Comparison of ENCODE assay signal across 12 cellular contexts in the genomic region with DNA sequence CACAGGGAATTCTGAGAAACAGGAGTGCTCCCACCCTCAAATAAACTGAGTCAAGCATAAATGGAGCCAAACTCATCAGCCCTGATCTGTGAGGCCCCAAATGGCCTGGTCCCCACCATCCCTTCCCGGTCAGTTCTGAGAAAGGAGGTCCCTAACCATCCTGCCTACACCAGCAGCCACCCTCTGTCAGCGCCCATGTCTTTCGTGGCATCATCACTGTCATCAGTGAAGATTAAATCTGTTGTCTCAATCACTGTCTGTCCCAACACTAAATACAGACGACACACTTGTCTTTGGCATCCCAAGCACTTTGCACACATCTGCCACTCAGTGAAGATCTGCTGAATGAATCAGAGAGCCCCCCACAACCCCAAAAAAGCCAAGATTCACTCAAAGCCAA. TPM values are rescaled to one million over a fixed set of nuclear protein-coding genes. Genes with fewer than 3 reads are reported as not detected.
DNase-seq lines count a peak whose midpoint lies in the region; ATAC-seq and TF ChIP-seq lines count a peak whose summit lies in the region.
"Had no signal": no experiment of that assay in that cellular context is flagged by ENCODE, and none has a peak within 500 bp of the region (broad histone marks: within the 10 kb centered on the region; RNA-seq: fewer than 3 reads in every experiment).

No MANE protein-coding gene starts in this region.

- H3K4me3 ChIP-seq in CD4-positive, alpha-beta memory T cell (ENCODE audit: low read length in 2 of 2), result no peak overlapping the region
- no peak overlapping the region for H3K4me3 ChIP-seq in SK-N-MC
- H3K4me3 ChIP-seq: Peyer's patch, skin epidermis had no signal

- peaks cover 0 to 2% (median 0%) of the 10 kb centered on the region in 8 donors for H3K9me3 Mint-ChIP-seq in CD4-positive, alpha-beta memory T cell
- peaks cover 4% of the 10 kb centered on the region for H3K9me3 Mint-ChIP-seq in glutamatergic neuron (ENCODE audit: unreplicated experiment)
- H3K9me3 Mint-ChIP-seq in chondrocyte (ENCODE audit: low read depth), result no peaks in the 10 kb centered on the region
- H3K9me3 Mint-ChIP-seq: activated T-helper 2 cell treated with anti-CD3 and anti-CD28 coated beads, Interferon-gamma antibody, Interleukin-2, Interleukin-4, amounts not matched to agents 10 μg/mL and 5 μg/mL and 100 μg/mL, durations not matched to agents 14 hours and 24 hours and 36 hours had no signal

- H3K4me1 Mint-ChIP-seq in CD4-positive, alpha-beta memory T cell, result peaks cover 55 to 95% (median 74%) of the 10 kb centered on the region in 4 donors
- H3K4me1 Mint-ChIP-seq in glutamatergic neuron (ENCODE audit: low read depth, unreplicated experiment), result peaks cover 33% of the 10 kb centered on the region
- peaks cover 64% of the 10 kb centered on the region for H3K4me1 Mint-ChIP-seq in chondrocyte (ENCODE audit: low read depth)

- ATAC-seq in sciatic nerve (no peak), GM19463 (IDR thresholded peaks at IDR 0.05; ENCODE audit: unreplicated experiment) (no peak), HG03521 (IDR thresholded peaks at IDR 0.05; ENCODE audit: unreplicated experiment) (no peak)

- CTCF ChIA-PET in CD4-positive, alpha-beta memory T cell (lab: Charles Lee; ENCODE audit: partially characterized antibody), result interaction anchor here (0.7 to 1.2 kb wide), 4 partner anchors 9 to 57 kb away, joined by 3 to 7 read pairs (median 4); no protein-coding TSS in a partner anchor

- H3K27ac Mint-ChIP-seq in CD4-positive, alpha-beta memory T cell, result peak overlapping the region; percentile 18 to 88 (median 75)
- H3K27ac Mint-ChIP-seq in glutamatergic neuron (ENCODE audit: unreplicated experiment) (no peak overlapping the region), chondrocyte (ENCODE audit: unreplicated experiment) (no peak overlapping the region)
- H3K27ac Mint-ChIP-seq: activated T-helper 2 cell treated with anti-CD3 and anti-CD28 coated beads, Interferon-gamma antibody, Interleukin-2, Interleukin-4, amounts not matched to agents 10 μg/mL and 5 μg/mL and 100 μg/mL, durations not matched to agents 14 hours and 24 hours and 36 hours had no signal

- POLR2A ChIA-PET in CD4-positive, alpha-beta memory T cell (lab: Charles Lee; ENCODE audit: partially characterized antibody), result interaction anchor here (1.3 to 6.4 kb wide), 2 partner anchors 23 to 38 kb away, joined by 3 to 96 read pairs; a partner anchor contains a TSS

- DNase-seq in CD4-positive, alpha-beta memory T cell, result no peak
- no peak for DNase-seq in SK-N-MC (ENCODE audit: low read depth, low spot score)
- DNase-seq in glutamatergic neuron, result peak; percentile 17
- DNase-seq in sciatic nerve (ENCODE audit: low spot score), result peak; percentile 19
- DNase-seq in chondrocyte (ENCODE audit: low spot score), result no peak
- no peak for DNase-seq in T1000 (lab: John Stamatoyannopoulos, UW)
- DNase-seq: Kasumi-1 had no signal

- no peaks in the 10 kb centered on the region for H3K27me3 Mint-ChIP-seq in CD4-positive, alpha-beta memory T cell
- peaks cover 14% of the 10 kb centered on the region for H3K27me3 Mint-ChIP-seq in glutamatergic neuron (ENCODE audit: unreplicated experiment)
- H3K27me3 Mint-ChIP-seq in chondrocyte (ENCODE audit: low read depth), result no peaks in the 10 kb centered on the region

- H3K36me3 Mint-ChIP-seq in CD4-positive, alpha-beta memory T cell, result peaks cover 22 to 32% of the 10 kb centered on the region in 2 donors
- peaks cover 7% of the 10 kb centered on the region for H3K36me3 Mint-ChIP-seq in glutamatergic neuron (ENCODE audit: unreplicated experiment)
- H3K36me3 Mint-ChIP-seq in chondrocyte (ENCODE audit: low read depth), result peaks cover 13% of the 10 kb centered on the region

- no peaks in the 10 kb centered on the region for H3K9me3 ChIP-seq in CD4-positive, alpha-beta memory T cell (ENCODE audit: control insufficient read depth in 1 of 2, low read length in 2 of 2)
- H3K9me3 ChIP-seq in SK-N-MC (ENCODE audit: low read depth, low read length), result no peaks in the 10 kb centered on the region
- H3K9me3 ChIP-seq: Peyer's patch had no signal

- H3K27ac ChIP-seq in CD4-positive, alpha-beta memory T cell (ENCODE audit: low read depth, low read length), result no peak overlapping the region
- H3K27ac ChIP-seq in SK-N-MC, result peak overlapping the region; percentile 96; the same call in 1 of the 2 replicates

- no peak overlapping the region for H3K9ac ChIP-seq in SK-N-MC (ENCODE audit: insufficient read length)

- H3K36me3 ChIP-seq in CD4-positive, alpha-beta memory T cell (ENCODE audit: insufficient read depth, low read length), result peaks cover 27% of the 10 kb centered on the region
- peaks cover 20% of the 10 kb centered on the region for H3K36me3 ChIP-seq in SK-N-MC (ENCODE audit: insufficient read depth, low read length)

- H3K4me1 ChIP-seq in CD4-positive, alpha-beta memory T cell (ENCODE audit: insufficient read depth, low read length), result peaks cover 84% of the 10 kb centered on the region

- intact Hi-C loops in CD4-positive, alpha-beta memory T cell (cut with micrococcal nuclease), result loop anchor here (2.0 kb wide), 1 partner anchor 13 kb away; no protein-coding TSS in a partner anchor
- intact Hi-C loops in sciatic nerve (cut with DNase I), result no loop called here

- no peaks in the 10 kb centered on the region for H3K27me3 ChIP-seq in CD4-positive, alpha-beta memory T cell (ENCODE audit: insufficient read depth, low read length)
- H3K27me3 ChIP-seq: Peyer's patch had no signal

- TF ChIP-seq CTCF in glutamatergic neuron (IDR thresholded peaks at IDR 0.05; ENCODE audit: partially characterized antibody, unreplicated experiment) (no peak), chondrocyte (IDR thresholded peaks at IDR 0.05) (no peak)

- peak overlapping the region in 6 of 8 donors; percentile 23 to 94 (median 60) for H3K4me3 Mint-ChIP-seq in CD4-positive, alpha-beta memory T cell
- H3K4me3 Mint-ChIP-seq in glutamatergic neuron (ENCODE audit: unreplicated experiment), result no peak overlapping the region
- H3K4me3 Mint-ChIP-seq in chondrocyte (ENCODE audit: unreplicated experiment), result no peak overlapping the region

RNA-seq across cellular contexts. Expression of a gene that starts 22.4 kb away (rescaled TPM):
- total RNA-seq in CD4-positive, alpha-beta memory T cell, result 10 to 100 TPM; 22.8 to 23.7 TPM
- polyA plus RNA-seq in CD4-positive, alpha-beta memory T cell, result 10 to 100 TPM; 18.8 to 21.6 TPM
- total RNA-seq in glutamatergic neuron (ENCODE audit: unreplicated experiment), result 19.7 TPM
- 24.8 TPM for total RNA-seq in sciatic nerve
- 17.4 to 25.3 TPM (median 24.4 TPM) in 3 replicates for total RNA-seq in chondrocyte

RNA-seq across cellular contexts. Expression of a gene that starts 38.3 kb away (rescaled TPM):
- total RNA-seq in CD4-positive, alpha-beta memory T cell, result 10 to 100 TPM; 87.7 to 88.3 TPM
- polyA plus RNA-seq in CD4-positive, alpha-beta memory T cell, result 10 to 100 TPM in 1 of 2 donors, 1 to 10 TPM in 1; 4.5 to 11.2 TPM
- total RNA-seq in glutamatergic neuron (ENCODE audit: unreplicated experiment), result 19.3 TPM
- total RNA-seq in sciatic nerve, result 14.3 TPM
- total RNA-seq in chondrocyte, result 13.8 to 14.1 TPM (median 13.8 TPM) in 3 replicates

Comparison
In these comparisons a context has a peak if more than half of its experiments do, and no peak if none do; other contexts are left out.
1. DNase-seq: peak in glutamatergic neuron (single experiment) and sciatic nerve (single experiment); none in CD4-positive, alpha-beta memory T cell (0 of 5), SK-N-MC (single experiment), chondrocyte (single experiment) and T1000 (single experiment).
2. H3K27ac Mint-ChIP-seq: peak in CD4-positive, alpha-beta memory T cell (7 of 7); none in glutamatergic neuron (single experiment) and chondrocyte (single experiment).
3. H3K4me3 Mint-ChIP-seq: peak in CD4-positive, alpha-beta memory T cell (6 of 8); none in glutamatergic neuron (single experiment) and chondrocyte (single experiment).